Comparison of ENCODE assay signal across 8 cellular contexts in the genomic region with DNA sequence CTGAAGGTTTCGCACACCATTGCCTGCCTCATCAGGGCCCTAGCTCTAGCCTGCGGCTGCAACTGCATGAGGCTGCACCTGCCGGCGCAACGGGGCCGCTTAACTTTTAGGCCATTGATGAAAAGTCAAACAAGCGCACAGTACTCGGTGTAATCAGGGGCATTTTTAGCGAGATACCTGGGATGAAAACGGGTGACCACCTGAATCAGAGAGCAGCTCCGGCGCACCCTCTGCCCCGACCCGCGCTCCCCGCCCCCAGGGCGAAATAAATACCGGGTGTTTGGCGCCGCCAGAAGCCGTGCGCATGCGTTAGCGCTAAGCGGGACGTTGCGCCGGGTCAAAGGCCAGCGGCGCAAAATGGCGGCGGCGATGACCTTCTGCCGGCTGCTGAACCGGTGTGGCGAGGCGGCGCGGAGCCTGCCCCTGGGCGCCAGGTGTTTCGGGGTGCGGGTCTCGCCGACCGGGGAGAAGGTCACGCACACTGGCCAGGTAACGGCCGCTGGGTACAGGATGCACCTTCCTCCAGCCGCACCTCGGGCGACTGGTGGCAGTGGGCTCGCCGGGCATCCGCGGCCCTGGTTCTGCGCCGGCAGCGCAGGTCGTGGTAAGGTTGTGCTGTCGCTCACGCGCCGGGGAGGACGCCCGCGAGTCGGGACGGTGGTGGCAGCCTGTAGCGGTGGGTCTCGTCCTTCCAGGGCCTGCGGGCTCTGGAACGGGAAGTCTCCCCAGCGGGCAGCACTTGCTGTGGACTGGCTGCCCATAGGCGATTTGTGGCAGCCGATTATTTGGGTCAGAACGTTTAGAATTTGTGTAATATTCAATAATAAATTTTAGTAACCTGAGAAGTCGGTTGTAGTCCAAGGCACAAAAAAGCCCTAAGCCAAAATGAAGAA. TPM values are rescaled to one million over a fixed set of nuclear protein-coding genes. Genes with fewer than 3 reads are reported as not detected.
DNase-seq lines count a peak whose midpoint lies in the region; ATAC-seq and TF ChIP-seq lines count a peak whose summit lies in the region.

A gene (plus strand): TSS at position 347 of the 893 bp plus-strand sequence. CDS start 11 bp downstream, at position 358.

- H3K4me3 Mint-ChIP-seq in activated T-helper 1 cell treated with anti-CD3 and anti-CD28 coated beads, Interleukin-12 subunit alpha, Interleukin-12 subunit beta, Interleukin-2, Interleukin-4 antibody, amounts not matched to agents 30 ng/mL and 10 ng/mL and 1 ng/mL, durations not matched to agents 14 hours and 24 hours and 36 hours = peak within 1 kb of the TSS; percentile 98
- H3K4me3 Mint-ChIP-seq in naive thymus-derived CD4-positive, alpha-beta T cell = peak within 1 kb of the TSS; percentile 93 to 100 (median 99)
- peak within 1 kb of the TSS; percentile 99 for H3K4me3 Mint-ChIP-seq in stimulated activated memory B cell treated with anti-CD40 and anti-IgM and Interleukin-4, amounts not matched to agents 10 μg/mL and 1 μg/mL and 100 μg/mL, for 72 hours

- peaks cover 56% of the 10 kb centered on the region for H3K4me1 Mint-ChIP-seq in activated T-helper 1 cell treated with anti-CD3 and anti-CD28 coated beads, Interleukin-12 subunit alpha, Interleukin-12 subunit beta, Interleukin-2, Interleukin-4 antibody, amounts not matched to agents 30 ng/mL and 10 ng/mL and 1 ng/mL, durations not matched to agents 14 hours and 24 hours and 36 hours (ENCODE audit: low read depth)
- peaks cover 38 to 70% (median 55%) of the 10 kb centered on the region in 7 donors for H3K4me1 Mint-ChIP-seq in naive thymus-derived CD4-positive, alpha-beta T cell
- H3K4me1 Mint-ChIP-seq in stimulated activated memory B cell treated with anti-CD40 and anti-IgM and Interleukin-4, amounts not matched to agents 10 μg/mL and 1 μg/mL and 100 μg/mL, for 72 hours = peaks cover 65% of the 10 kb centered on the region

- TF ChIP-seq CTCF in Panc1 (IDR thresholded peaks at IDR 0.05) (no peak), fibroblast of lung (conservative IDR thresholded peaks at IDR 0.05 in 1 of 2, IDR thresholded peaks at IDR 0.05 in 1 of 2; ENCODE audit: low read depth in 1 of 2, low read length in 2 of 2) (no peak)

- peak within 1 kb of the TSS; percentile 96 for H3K27ac Mint-ChIP-seq in activated T-helper 1 cell treated with anti-CD3 and anti-CD28 coated beads, Interleukin-12 subunit alpha, Interleukin-12 subunit beta, Interleukin-2, Interleukin-4 antibody, amounts not matched to agents 30 ng/mL and 10 ng/mL and 1 ng/mL, durations not matched to agents 14 hours and 24 hours and 36 hours
- peak within 1 kb of the TSS; percentile 95 to 100 (median 99) for H3K27ac Mint-ChIP-seq in naive thymus-derived CD4-positive, alpha-beta T cell
- H3K27ac Mint-ChIP-seq in stimulated activated memory B cell treated with anti-CD40 and anti-IgM and Interleukin-4, amounts not matched to agents 10 μg/mL and 1 μg/mL and 100 μg/mL, for 72 hours = peak within 1 kb of the TSS; percentile 88

- peak within 1 kb of the TSS; percentile 92 for H2AFZ ChIP-seq in fibroblast of lung (ENCODE audit: low read length)

- H3K4me2 ChIP-seq in fibroblast of lung (ENCODE audit: extremely low read depth, insufficient read depth, low read length) = peak within 1 kb of the TSS; percentile 96

- no peaks in the 10 kb centered on the region for H4K20me1 ChIP-seq in fibroblast of lung (ENCODE audit: control insufficient read depth, extremely low read depth, insufficient read depth, low read length)

- peak within 1 kb of the TSS; percentile 84 for H3K9ac ChIP-seq in fibroblast of lung (ENCODE audit: insufficient read depth, low read length)

- H3K9me3 Mint-ChIP-seq in activated T-helper 1 cell treated with anti-CD3 and anti-CD28 coated beads, Interleukin-12 subunit alpha, Interleukin-12 subunit beta, Interleukin-2, Interleukin-4 antibody, amounts not matched to agents 30 ng/mL and 10 ng/mL and 1 ng/mL, durations not matched to agents 14 hours and 24 hours and 36 hours = no peaks in the 10 kb centered on the region
- H3K9me3 Mint-ChIP-seq in naive thymus-derived CD4-positive, alpha-beta T cell = peaks cover 0 to 4% (median 0%) of the 10 kb centered on the region in 11 donors
- H3K9me3 Mint-ChIP-seq in stimulated activated memory B cell treated with anti-CD40 and anti-IgM and Interleukin-4, amounts not matched to agents 10 μg/mL and 1 μg/mL and 100 μg/mL, for 72 hours = no peaks in the 10 kb centered on the region

- H3K36me3 ChIP-seq in Panc1 (ENCODE audit: control insufficient read depth, insufficient read depth, low read length) = peaks cover 41% of the 10 kb centered on the region
- peaks cover 29% of the 10 kb centered on the region for H3K36me3 ChIP-seq in fibroblast of lung (ENCODE audit: control insufficient read depth, insufficient read depth, low read length)
- H3K36me3 ChIP-seq in naive thymus-derived CD4-positive, alpha-beta T cell (ENCODE audit: control insufficient read depth in 2 of 3, insufficient read depth in 3 of 3, low read length in 3 of 3) = peaks cover 4 to 63% (median 6%) of the 10 kb centered on the region in 3 experiments

- DNase-seq in DMS 273 treated with DMSO at 0.1 percent for 48 hours (lab: John Stamatoyannopoulos, UW) (peak; percentile 55), HuH-7.5 (ENCODE audit: low spot score) (peak; percentile 67), Panc1 (ENCODE audit: low read depth, low spot score) (peak; percentile 54), fibroblast of lung (ENCODE audit: low read depth in 2 of 2) (peak; percentile 55 to 71)
- peak; percentile 74 for DNase-seq in activated T-helper 1 cell treated with anti-CD3 and anti-CD28 coated beads, Interleukin-12 subunit alpha, Interleukin-12 subunit beta, Interleukin-2, Interleukin-4 antibody, amounts not matched to agents 30 ng/mL and 10 ng/mL and 1 ng/mL, durations not matched to agents 14 hours and 24 hours and 36 hours (ENCODE audit: low spot score)
- peak; percentile 56 to 80 (median 69) for DNase-seq in naive thymus-derived CD4-positive, alpha-beta T cell

- CTCF ChIA-PET in Panc1 (lab: Charles Lee) = interaction anchor here (0.6 kb wide), 1 partner anchor 285 kb away, joined by 3 read pairs; no protein-coding TSS in a partner anchor
- CTCF ChIA-PET in naive thymus-derived CD4-positive, alpha-beta T cell (lab: Charles Lee) = interaction anchor here (0.9 to 1.0 kb wide), 2 partner anchors 64 to 133 kb away, joined by 3 read pairs; no protein-coding TSS in a partner anchor

- no TSS peak for BruUV-seq in Panc1 (replicated peaks; lab: Mats Ljungman, UMichigan)

- H3K27me3 ChIP-seq in Panc1 (ENCODE audit: control insufficient read depth, insufficient read depth, low read length) (no peaks in the 10 kb centered on the region), fibroblast of lung (ENCODE audit: control insufficient read depth, insufficient read depth, low read length) (no peaks in the 10 kb centered on the region)
- no peaks in the 10 kb centered on the region for H3K27me3 ChIP-seq in naive thymus-derived CD4-positive, alpha-beta T cell (ENCODE audit: control insufficient read depth in 2 of 2, insufficient read depth in 2 of 2, low read length in 2 of 2)

- H3K27me3 Mint-ChIP-seq in activated T-helper 1 cell treated with anti-CD3 and anti-CD28 coated beads, Interleukin-12 subunit alpha, Interleukin-12 subunit beta, Interleukin-2, Interleukin-4 antibody, amounts not matched to agents 30 ng/mL and 10 ng/mL and 1 ng/mL, durations not matched to agents 14 hours and 24 hours and 36 hours (ENCODE audit: insufficient read depth) = no peaks in the 10 kb centered on the region
- no peaks in the 10 kb centered on the region for H3K27me3 Mint-ChIP-seq in naive thymus-derived CD4-positive, alpha-beta T cell
- no peaks in the 10 kb centered on the region for H3K27me3 Mint-ChIP-seq in stimulated activated memory B cell treated with anti-CD40 and anti-IgM and Interleukin-4, amounts not matched to agents 10 μg/mL and 1 μg/mL and 100 μg/mL, for 72 hours

- H3K9me3 ChIP-seq in Panc1 (ENCODE audit: control insufficient read depth, insufficient read depth, low read depth, low read length) (no peaks in the 10 kb centered on the region), fibroblast of lung (ENCODE audit: control insufficient read depth, insufficient read depth, low read depth, low read length) (no peaks in the 10 kb centered on the region)
- no peaks in the 10 kb centered on the region for H3K9me3 ChIP-seq in naive thymus-derived CD4-positive, alpha-beta T cell (ENCODE audit: control insufficient read depth in 2 of 3, low read length in 3 of 3)

- H3K4me3 ChIP-seq in Panc1 (ENCODE audit: low read depth in 2 of 2, low read length in 2 of 2) = peak within 1 kb of the TSS; percentile 99
- H3K4me3 ChIP-seq in fibroblast of lung (replicated peaks in 1 of 4; ENCODE audit: control extremely low read depth in 1 of 4, insufficient read depth in 1 of 4, low read depth in 3 of 4, low read length in 4 of 4) = peak within 1 kb of the TSS; percentile 91 to 97 (median 96)
- peak within 1 kb of the TSS; percentile 63 for H3K4me3 ChIP-seq in naive thymus-derived CD4-positive, alpha-beta T cell (ENCODE audit: low read length)

- peak within 1 kb of the TSS; percentile 95 for H3K27ac ChIP-seq in Panc1 (ENCODE audit: low read length)
- peak within 1 kb of the TSS; percentile 77 for H3K27ac ChIP-seq in fibroblast of lung (ENCODE audit: insufficient read depth, low read length)
- H3K27ac ChIP-seq in naive thymus-derived CD4-positive, alpha-beta T cell (ENCODE audit: low read depth, low read length) = peak within 1 kb of the TSS; percentile 88

- POLR2A ChIA-PET in Panc1 (lab: Charles Lee) = no interaction called here
- POLR2A ChIA-PET in naive thymus-derived CD4-positive, alpha-beta T cell (lab: Charles Lee) = interaction anchor here (0.6 to 2.6 kb wide), 15 partner anchors 8 to 1583 kb away, joined by 3 to 14 read pairs (median 4); a partner anchor contains a TSS

- H3K79me2 ChIP-seq in fibroblast of lung (ENCODE audit: control insufficient read depth, insufficient read depth, low read length) = peaks cover 66% of the 10 kb centered on the region

- H3K36me3 Mint-ChIP-seq in activated T-helper 1 cell treated with anti-CD3 and anti-CD28 coated beads, Interleukin-12 subunit alpha, Interleukin-12 subunit beta, Interleukin-2, Interleukin-4 antibody, amounts not matched to agents 30 ng/mL and 10 ng/mL and 1 ng/mL, durations not matched to agents 14 hours and 24 hours and 36 hours (ENCODE audit: low read depth) = peaks cover 61% of the 10 kb centered on the region
- peaks cover 13 to 33% (median 15%) of the 10 kb centered on the region in 5 donors for H3K36me3 Mint-ChIP-seq in naive thymus-derived CD4-positive, alpha-beta T cell
- peaks cover 53% of the 10 kb centered on the region for H3K36me3 Mint-ChIP-seq in stimulated activated memory B cell treated with anti-CD40 and anti-IgM and Interleukin-4, amounts not matched to agents 10 μg/mL and 1 μg/mL and 100 μg/mL, for 72 hours

- in situ Hi-C loops in Panc1 (cut with HindIII; ENCODE audit: low pct_unique_long_range_greater_than_20kb, low sequenced_read_pairs) = no loop called here

- H3K4me1 ChIP-seq in Panc1 (ENCODE audit: control insufficient read depth, insufficient read depth, low read length) = peaks cover 13% of the 10 kb centered on the region
- peaks cover 3% of the 10 kb centered on the region for H3K4me1 ChIP-seq in fibroblast of lung (ENCODE audit: control insufficient read depth, extremely low read depth, insufficient read depth, low read length)
- peaks cover 12 to 13% of the 10 kb centered on the region in 2 donors for H3K4me1 ChIP-seq in naive thymus-derived CD4-positive, alpha-beta T cell (ENCODE audit: control insufficient read depth in 2 of 2, insufficient read depth in 2 of 2, low read length in 2 of 2)

- peak; percentile 55 for ATAC-seq in GM21515 (IDR thresholded peaks at IDR 0.05; ENCODE audit: unreplicated experiment)
- ATAC-seq in Panc1 = peak; percentile 72
- ATAC-seq in naive thymus-derived CD4-positive, alpha-beta T cell = peak; percentile 73
- peak; percentile 75 for ATAC-seq in stimulated activated memory B cell treated with anti-CD40 and anti-IgM and Interleukin-4, amounts not matched to agents 10 μg/mL and 1 μg/mL and 100 μg/mL, for 72 hours

- intact Hi-C loops in Panc1 (cut with micrococcal nuclease; ENCODE audit: unreplicated experiment) = no loop called here
- intact Hi-C loops in activated T-helper 1 cell treated with anti-CD3 and anti-CD28 coated beads, Interleukin-12 subunit alpha, Interleukin-12 subunit beta, Interleukin-2, Interleukin-4 antibody, amounts not matched to agents 30 ng/mL and 10 ng/mL and 1 ng/mL, durations not matched to agents 14 hours and 24 hours and 36 hours (cut with micrococcal nuclease) = loop anchor here (1.0 to 2.0 kb wide), 3 partner anchors 9 to 63 kb away; no protein-coding TSS in a partner anchor
- intact Hi-C loops in naive thymus-derived CD4-positive, alpha-beta T cell (cut with micrococcal nuclease) = loop anchor here (1.0 to 10.0 kb wide), 10 partner anchors 9 to 1187 kb away; a partner anchor contains a TSS

RNA-seq across cellular contexts. Expression of the gene that starts here (rescaled TPM):
- total RNA-seq in Panc1 (2021; ENCODE audit: unreplicated experiment) (70.6 TPM), fibroblast of lung (21.8 and 31.8 TPM in 2 replicates)
- 299 TPM for polyA plus RNA-seq in Panc1 (2012; ENCODE audit: insufficient read length)
- 40.3 and 41.5 TPM in 2 replicates for total RNA-seq in activated T-helper 1 cell treated with anti-CD3 and anti-CD28 coated beads, Interleukin-12 subunit alpha, Interleukin-12 subunit beta, Interleukin-2, Interleukin-4 antibody, amounts not matched to agents 30 ng/mL and 10 ng/mL and 1 ng/mL, durations not matched to agents 14 hours and 24 hours and 36 hours
- 68.5 and 90.8 TPM in 2 replicates for polyA plus RNA-seq in fibroblast of lung
- 93.9 and 146 TPM in 2 replicates for polyA plus RNA-seq in fibroblast of lung (2012)
- polyA minus RNA-seq in fibroblast of lung (ENCODE audit: low replicate concordance) = 4.0 and 4.2 TPM in 2 replicates
- 10 to 100 TPM; 14.2 to 28.8 (median 15.4) TPM for total RNA-seq in naive thymus-derived CD4-positive, alpha-beta T cell
- polyA plus RNA-seq in naive thymus-derived CD4-positive, alpha-beta T cell = 10 to 100 TPM; 55.3 to 61.7 TPM

Comparison
In these comparisons a context has a peak if more than half of its experiments do, and no peak if none do; other contexts are left out.
1. Peak in every context shown above with its lines: DNase-seq, ATAC-seq, H3K4me3 ChIP-seq and H3K27ac ChIP-seq.